In the genomic region with DNA sequence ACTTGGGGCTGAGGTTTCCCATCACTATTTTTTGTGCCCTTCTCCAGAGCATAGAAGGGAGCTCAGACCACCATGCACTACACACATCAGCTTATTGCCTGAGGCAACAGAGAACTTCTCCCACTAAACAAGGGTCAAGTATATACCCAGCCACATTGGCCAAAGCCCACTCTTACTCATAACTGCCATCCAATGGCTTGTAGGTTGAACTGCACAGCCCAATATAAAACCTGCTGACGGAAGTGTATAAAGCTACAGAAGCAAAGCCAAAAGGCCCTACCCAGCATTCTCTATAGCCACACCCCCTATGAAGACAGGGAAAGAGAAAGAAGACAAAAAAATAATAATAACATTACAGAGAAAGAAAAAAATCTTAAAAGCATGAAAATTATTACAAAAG, we compare ENCODE assay signal across 21 cellular contexts.
"Had no signal": no experiment of that assay in that cellular context is flagged by ENCODE, and none has a peak within 500 bp of the region (broad histone marks: within the 10 kb centered on the region; RNA-seq: fewer than 3 reads in every experiment).

No MANE protein-coding gene starts in this region.

- H3K27me3 ChIP-seq: heart left ventricle, uterus had no signal

- DNase-seq: activated B cell treated with CpG ODN at 0.5 μM for 24 hours; activated CD4-positive, alpha-beta T cell treated with anti-CD3 and anti-CD28 coated beads for 4 hours; activated CD4-positive, alpha-beta T cell treated with anti-CD3 and anti-CD28 coated beads, Interleukin-2, amount 50 U/mL, for 48 hours; activated CD8-positive, alpha-beta memory T cell treated with anti-CD3 and anti-CD28 coated beads, Interleukin-2, amount 50 U/mL, for 48 hours; activated naive CD4-positive, alpha-beta T cell; activated naive CD8-positive, alpha-beta T cell treated with anti-CD3 and anti-CD28 coated beads, Interleukin-2, amount 10 ng/mL, durations not matched to agents 7 days and 5 days; activated T-cell treated with anti-CD3 and anti-CD28 coated beads, Interleukin-2, amount 50 U/mL, for 4 hours; cerebellar nuclear complex; heart left ventricle; islet precursor cell; lower lobe of right lung; naive thymus-derived CD4-positive, alpha-beta T cell; occipital lobe; stimulated activated CD4-positive, alpha-beta T cell treated with anti-CD3 and anti-CD28 coated beads, Interleukin-2, amount 100 ng/mL, for 48 hours; stimulated activated CD8-positive, alpha-beta memory T cell treated with anti-CD3 and anti-CD28 coated beads, Interleukin-4, amount 100 ng/mL, for 48 hours; stimulated activated naive B cell treated with anti-CD40 and anti-IgM and Interleukin-4, amounts not matched to agents 10 μg/mL and 1 μg/mL and 100 μg/mL, for 72 hours; trophoblast cell; uterus had no signal

- H3K4me2 ChIP-seq: smooth muscle cell had no signal

- H3K4me3 ChIP-seq: coronary artery, heart left ventricle, lower lobe of right lung, smooth muscle cell, uterus had no signal

- H3K27ac ChIP-seq: coronary artery, lower lobe of right lung, uterus had no signal

- H3K4me1 ChIP-seq: lower lobe of right lung, uterus had no signal

- ATAC-seq: activated T-cell treated with anti-CD3 and anti-CD28 coated beads, Interleukin-2, amount 50 U/mL, for 4 hours; naive thymus-derived CD4-positive, alpha-beta T cell; sciatic nerve; stimulated activated naive B cell treated with anti-CD40 and anti-IgM and Interleukin-4, amounts not matched to agents 10 μg/mL and 1 μg/mL and 100 μg/mL, for 72 hours had no signal

- H3K36me3 ChIP-seq: uterus had no signal
